In genomic region chr4:100081511-100081910, GRCh38 we compare ENCODE assay signal across 17 cellular contexts.
DNase-seq lines count a peak whose midpoint lies in the region; ATAC-seq, FAIRE-seq and TF ChIP-seq lines count a peak whose summit lies in the region.
"Had no signal": no experiment of that assay in that cellular context is flagged by ENCODE, and none has a peak within 500 bp of the region (broad histone marks: within the 10 kb centered on the region; RNA-seq: fewer than 3 reads in every experiment).

No MANE protein-coding gene starts in this region.

- no peaks in the 10 kb centered on the region for H3K4me1 ChIP-seq in SK-N-SH (ENCODE audit: control insufficient read depth in 1 of 2, insufficient read depth in 2 of 2, low read depth in 1 of 2, low read length in 1 of 2)
- H3K4me1 ChIP-seq: SJCRH30 had no signal

- no peaks in the 10 kb centered on the region for H3K36me3 ChIP-seq in SK-N-SH (replicated peaks in 1 of 2; ENCODE audit: control insufficient read depth in 1 of 2, insufficient read depth in 2 of 2, low read length in 1 of 2)
- no peaks in the 10 kb centered on the region for H3K36me3 ChIP-seq in bronchial epithelial cell (ENCODE audit: control insufficient read depth, insufficient read depth, low read length)
- H3K36me3 ChIP-seq: BLaER1 treated with 17β-estradiol and CSF1 and Interleukin-3, amounts not matched to agents 10 nM and 100 nM; SJCRH30 had no signal

- no peaks in the 10 kb centered on the region for H3K79me2 ChIP-seq in SK-N-SH (ENCODE audit: insufficient read depth)

- no peak overlapping the region for H3K4me3 ChIP-seq in SK-N-SH (ENCODE audit: low read depth in 2 of 2, low read length in 1 of 2)
- no peak overlapping the region for H3K4me3 ChIP-seq in bronchial epithelial cell (ENCODE audit: low read depth, low read length)
- H3K4me3 ChIP-seq: BLaER1 treated with 17β-estradiol and CSF1 and Interleukin-3, amounts not matched to agents 10 nM and 100 nM; SJCRH30 had no signal

- TF ChIP-seq RAD21 in SK-N-SH (IDR thresholded peaks at IDR 0.05; ENCODE audit: low read length) = no peak

- CTCF ChIA-PET in SK-N-SH (lab: Yijun Ruan, JAX) = interaction anchor here (0.8 to 6.3 kb wide), 2 partner anchors 12 to 15 kb away, joined by 3 to 37 read pairs; no protein-coding TSS in a partner anchor

- no peaks in the 10 kb centered on the region for H3K27me3 ChIP-seq in SK-N-SH (ENCODE audit: insufficient read depth)
- no peaks in the 10 kb centered on the region for H3K27me3 ChIP-seq in bronchial epithelial cell (ENCODE audit: control insufficient read depth, insufficient read depth, low read length)
- H3K27me3 ChIP-seq: BLaER1 treated with 17β-estradiol and CSF1 and Interleukin-3, amounts not matched to agents 10 nM and 100 nM; SJCRH30 had no signal

- no peak for FAIRE-seq in bronchial epithelial cell (lab: Jason Lieb, UNC)
- FAIRE-seq: GM18507 had no signal

- POLR2A ChIA-PET in SK-N-SH (lab: Yijun Ruan, JAX) = no interaction called here

- H4K20me1 ChIP-seq in SK-N-SH (ENCODE audit: insufficient read depth) = no peaks in the 10 kb centered on the region
- H4K20me1 ChIP-seq: BLaER1 treated with 17β-estradiol and CSF1 and Interleukin-3, amounts not matched to agents 10 nM and 100 nM had no signal

- no peak overlapping the region for H3K27ac ChIP-seq in SK-N-SH (ENCODE audit: low read depth in 2 of 2, low read length in 1 of 2)
- H3K27ac ChIP-seq: BLaER1 treated with 17β-estradiol and CSF1 and Interleukin-3, amounts not matched to agents 10 nM and 100 nM; SJCRH30 had no signal

- TF ChIP-seq EP300 in SK-N-SH (IDR thresholded peaks at IDR 0.05; ENCODE audit: borderline replicate concordance in 1 of 2, low read depth in 1 of 2, low read length in 1 of 2) = no peak

- 55% methylated on average over 1 of the region's 1 CpG for WGBS in SK-N-SH (ENCODE audit: low lambda C conversion rate)

- H3K9me2 ChIP-seq in SK-N-SH = no peaks in the 10 kb centered on the region

- H3K9me3 ChIP-seq in SK-N-SH = no peaks in the 10 kb centered on the region
- H3K9me3 ChIP-seq: SJCRH30 had no signal

- DNase-seq in SK-N-SH = no peak
- DNase-seq in EH (ENCODE audit: low read depth) = peak; percentile 30
- peak; percentile 10 for DNase-seq in NCI-H69 (lab: John Stamatoyannopoulos, UW)
- DNase-seq in bronchial epithelial cell (ENCODE audit: low read depth) = peak; percentile 90
- DNase-seq in activated CD4-positive, CD25-positive, alpha-beta regulatory T cell treated with anti-CD3 and anti-CD28 coated beads, Interleukin-2, amount 50 U/mL, for 72 hours = no peak
- DNase-seq: 8988T, HCEC 1CT, NCI-H1048, NCI-H1694, NCI-H2107, NCI-H446, SJCRH30 had no signal

- H3K4me2 ChIP-seq in SK-N-SH = no peak overlapping the region

- no peak overlapping the region for H2AFZ ChIP-seq in SK-N-SH (ENCODE audit: low read depth)

- TF ChIP-seq CTCF in SK-N-SH (IDR thresholded peaks at IDR 0.05) (no peak), bronchial epithelial cell (IDR thresholded peaks at IDR 0.05; ENCODE audit: insufficient read depth, low read length, severe bottlenecking) (no peak)

- H3F3A ChIP-seq in SK-N-SH (replicated peaks; ENCODE audit: insufficient read depth) = no peaks in the 10 kb centered on the region

- H3K9ac ChIP-seq in SK-N-SH = no peak overlapping the region
- H3K9ac ChIP-seq: BLaER1 treated with 17β-estradiol and CSF1 and Interleukin-3, amounts not matched to agents 10 nM and 100 nM had no signal

- ATAC-seq in SK-N-SH treated with all-trans-retinoic acid at 6 μM for 48 hours = no peak
- no peak for ATAC-seq in HG03571 (IDR thresholded peaks at IDR 0.05; ENCODE audit: unreplicated experiment)
- ATAC-seq in GM21515 (IDR thresholded peaks at IDR 0.05; ENCODE audit: unreplicated experiment) = no peak

TF ChIP-seq in SK-N-SH treated with all-trans-retinoic acid at 6 μM for 48 hours, 23 proteins besides CTCF, POLR2A, EP300 and RAD21:
- TF ChIP-seq PPARA (CRISPR knock-in tag; IDR thresholded peaks at IDR 0.05; ENCODE audit: borderline replicate concordance) = no peak
- 0 out of 2 replicates have a peak, but pooled peaks have one; percentile 14 for TF ChIP-seq ZFP3 (CRISPR knock-in tag; IDR thresholded peaks at IDR 0.05)

TF ChIP-seq in SK-N-SH, 30 proteins besides CTCF, POLR2A, EP300 and RAD21:
- TF ChIP-seq SIN3A (IDR thresholded peaks at IDR 0.05; ENCODE audit: borderline replicate concordance, low read depth, low read length) = no peak
- TF ChIP-seq IRF3 (IDR thresholded peaks at IDR 0.05; ENCODE audit: low read depth, low read length) = no peak
- TF ChIP-seq TCF12 (IDR thresholded peaks at IDR 0.05) = no peak
- no peak for TF ChIP-seq FOXM1 (IDR thresholded peaks at IDR 0.05; ENCODE audit: low read depth)
- no peak for TF ChIP-seq NRF1 (IDR thresholded peaks at IDR 0.05; ENCODE audit: low read depth, low read length)
- no peak for TF ChIP-seq GABPA (IDR thresholded peaks at IDR 0.05; ENCODE audit: low read depth)
- no peak for TF ChIP-seq RXRA (IDR thresholded peaks at IDR 0.05; ENCODE audit: borderline replicate concordance, low read depth)
- no peak for TF ChIP-seq FOSL2 (IDR thresholded peaks at IDR 0.05; ENCODE audit: borderline replicate concordance, low read depth)
- TF ChIP-seq USF1 (IDR thresholded peaks at IDR 0.05; ENCODE audit: borderline replicate concordance, low read depth) = no peak
- TF ChIP-seq REST (IDR thresholded peaks at IDR 0.05; ENCODE audit: low read depth, low read length) = no peak
- no peak for TF ChIP-seq MEF2A (IDR thresholded peaks at IDR 0.05; ENCODE audit: borderline replicate concordance, low read depth)
- no peak for TF ChIP-seq POLR2AphosphoS5 (IDR thresholded peaks at IDR 0.05; ENCODE audit: low read depth, low read length)
- no peak for TF ChIP-seq RFX5 (IDR thresholded peaks at IDR 0.05; ENCODE audit: low read length)
- no peak for TF ChIP-seq YY1 (IDR thresholded peaks at IDR 0.05; ENCODE audit: low read depth)
- TF ChIP-seq SMC3 (IDR thresholded peaks at IDR 0.05; ENCODE audit: low read depth, low read length) = no peak
- no peak for TF ChIP-seq NFIC (IDR thresholded peaks at IDR 0.05; ENCODE audit: borderline replicate concordance)
- no peak for TF ChIP-seq EZH2phosphoT487 (IDR thresholded peaks at IDR 0.05; ENCODE audit: borderline replicate concordance, low read depth)

Comparison
In these comparisons a context has a peak if more than half of its experiments do, and no peak if none do; other contexts are left out.
1. DNase-seq: peak in EH (single experiment), NCI-H69 (single experiment) and bronchial epithelial cell (single experiment); none in SK-N-SH (single experiment) and activated CD4-positive, CD25-positive, alpha-beta regulatory T cell treated with anti-CD3 and anti-CD28 coated beads, Interleukin-2, amount 50 U/mL, for 72 hours (single experiment).